8 cellular contexts compared by ENCODE assay signal in the genomic region with DNA sequence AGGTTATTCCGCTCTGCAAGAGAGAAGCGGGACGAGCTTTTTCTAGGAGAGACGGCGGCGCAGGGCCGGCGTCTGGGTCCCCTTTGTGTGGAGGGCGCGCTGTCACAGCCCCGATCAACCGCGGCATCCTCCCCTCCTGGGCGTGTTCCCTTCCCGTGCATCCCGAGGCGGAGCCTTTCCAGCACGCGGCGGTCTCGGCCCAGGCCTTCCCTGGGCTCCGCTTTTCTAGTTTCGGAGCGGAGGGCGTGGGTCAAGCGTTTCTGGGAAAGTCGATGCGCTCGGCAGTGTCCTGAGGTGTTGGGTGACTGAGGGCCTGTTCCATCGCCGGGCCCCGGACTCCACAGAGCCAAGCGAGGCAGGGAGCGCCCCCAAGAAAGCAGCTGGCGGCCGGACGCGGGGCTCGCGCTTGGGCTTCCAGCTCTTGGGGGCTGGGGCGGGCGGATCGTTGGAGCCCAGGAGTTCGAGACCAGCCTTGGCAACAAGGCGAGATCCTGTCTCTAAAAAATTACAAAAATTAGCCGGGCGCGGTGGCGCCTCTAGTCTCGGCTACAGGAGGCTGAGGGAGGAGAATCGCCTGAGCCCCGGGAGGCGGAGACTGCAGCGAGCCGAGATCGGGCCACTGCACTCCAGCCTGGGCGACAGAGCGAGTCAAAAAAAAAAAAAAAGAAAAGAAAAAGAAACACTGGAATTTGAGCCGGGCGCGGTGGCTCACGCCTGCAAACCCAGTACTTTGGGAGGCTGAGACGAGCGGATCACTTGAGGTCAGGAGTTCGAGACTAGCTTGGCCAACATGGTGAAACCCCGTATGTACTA. TPM values are rescaled to one million over a fixed set of nuclear protein-coding genes. Genes with fewer than 3 reads are reported as not detected.
DNase-seq lines count a peak whose midpoint lies in the region; ATAC-seq and TF ChIP-seq lines count a peak whose summit lies in the region.

No MANE protein-coding gene starts in this region.

- peaks cover 5% of the 10 kb centered on the region for H3K9me3 ChIP-seq in CD4-positive, alpha-beta T cell (ENCODE audit: control insufficient read depth, low read length)
- H3K9me3 ChIP-seq in HUES48 (ENCODE audit: control insufficient read depth, insufficient read depth, low read length) (no peaks in the 10 kb centered on the region), iPS-15b (ENCODE audit: control insufficient read depth, insufficient read depth, low read length) (no peaks in the 10 kb centered on the region)

- H3K27ac ChIP-seq in CD4-positive, alpha-beta T cell (ENCODE audit: low read depth, low read length): peak overlapping the region; percentile 46
- H3K27ac ChIP-seq in HUES48 (ENCODE audit: low read depth, low read length): peak overlapping the region; percentile 54

- peak overlapping the region; percentile 89 for H3K27ac Mint-ChIP-seq in CD4-positive, alpha-beta T cell
- peak overlapping the region; percentile 98 for H3K27ac Mint-ChIP-seq in activated naive CD8-positive, alpha-beta T cell

- ATAC-seq in CD4-positive, alpha-beta T cell (ENCODE audit: poor library complexity): no peak
- no peak for ATAC-seq in HG03439 (IDR thresholded peaks at IDR 0.05; ENCODE audit: unreplicated experiment)

- no peaks in the 10 kb centered on the region for H3K9me3 Mint-ChIP-seq in CD4-positive, alpha-beta T cell
- no peaks in the 10 kb centered on the region for H3K9me3 Mint-ChIP-seq in activated naive CD8-positive, alpha-beta T cell (ENCODE audit: low read depth)

- H3K4me1 Mint-ChIP-seq in CD4-positive, alpha-beta T cell (ENCODE audit: low read depth): peaks cover 30% of the 10 kb centered on the region
- peaks cover 29% of the 10 kb centered on the region for H3K4me1 Mint-ChIP-seq in activated naive CD8-positive, alpha-beta T cell (ENCODE audit: low read depth)

- POLR2A ChIA-PET in CD4-positive, alpha-beta T cell (lab: Charles Lee): interaction anchor here (0.7 to 2.5 kb wide), 9 partner anchors 52 to 1547 kb away, joined by 3 to 15 read pairs (median 4); a partner anchor contains a TSS

- H3K4me3 ChIP-seq in HUES48 (ENCODE audit: low read depth, low read length) (peak overlapping the region; percentile 83), iPS-15b (ENCODE audit: low read depth, low read length) (peak overlapping the region; percentile 85)

- peak overlapping the region; percentile 37; the same call in 1 of the 2 replicates for H3K9ac ChIP-seq in HUES48 (ENCODE audit: low read depth, low read length)
- peak overlapping the region; percentile 37 for H3K9ac ChIP-seq in iPS-15b (ENCODE audit: low read depth, low read length)

- H3K36me3 ChIP-seq in HUES48 (ENCODE audit: control insufficient read depth, insufficient read depth, low read length) (peaks cover 14% of the 10 kb centered on the region), iPS-15b (ENCODE audit: control insufficient read depth, insufficient read depth, low read length) (peaks cover 5% of the 10 kb centered on the region)

- peak in 2 of 10 experiments; percentile 8 to 34 for DNase-seq in CD4-positive, alpha-beta T cell
- peak; percentile 19 for DNase-seq in stimulated activated CD4-positive, alpha-beta T cell treated with anti-CD3 and anti-CD28 coated beads, Interleukin-4, amount 100 ng/mL, for 1 hour
- DNase-seq in 8988T: no peak
- DNase-seq in Ammon's horn (ENCODE audit: low spot score): no peak

- peaks cover 22% of the 10 kb centered on the region for H3K36me3 Mint-ChIP-seq in CD4-positive, alpha-beta T cell (ENCODE audit: low read depth)
- peaks cover 7% of the 10 kb centered on the region for H3K36me3 Mint-ChIP-seq in activated naive CD8-positive, alpha-beta T cell

- H3K27me3 Mint-ChIP-seq in CD4-positive, alpha-beta T cell: peaks cover 17% of the 10 kb centered on the region
- H3K27me3 Mint-ChIP-seq in activated naive CD8-positive, alpha-beta T cell: no peaks in the 10 kb centered on the region

- peak overlapping the region; percentile 90 for H3K4me3 Mint-ChIP-seq in CD4-positive, alpha-beta T cell
- H3K4me3 Mint-ChIP-seq in activated naive CD8-positive, alpha-beta T cell: peak overlapping the region; percentile 90

- H3K4me1 ChIP-seq in HUES48 (ENCODE audit: control insufficient read depth, insufficient read depth, low read length) (peaks cover 5% of the 10 kb centered on the region; the same call in 1 of the 2 replicates), iPS-15b (ENCODE audit: control insufficient read depth, insufficient read depth, low read length) (peaks cover 6% of the 10 kb centered on the region)

- H3K27me3 ChIP-seq in CD4-positive, alpha-beta T cell (ENCODE audit: control insufficient read depth, insufficient read depth, low read length): peaks cover 8% of the 10 kb centered on the region
- H3K27me3 ChIP-seq in HUES48 (ENCODE audit: control insufficient read depth, insufficient read depth, low read length): peaks cover 12% of the 10 kb centered on the region
- peaks cover 12% of the 10 kb centered on the region for H3K27me3 ChIP-seq in iPS-15b (ENCODE audit: control insufficient read depth, insufficient read depth, low read length)

- CTCF ChIA-PET in CD4-positive, alpha-beta T cell (lab: Charles Lee): interaction anchor here (2.2 kb wide), 1 partner anchor 95 kb away, joined by 8 read pairs; a partner anchor contains a TSS

- TF ChIP-seq CTCF in CD4-positive, alpha-beta T cell (IDR thresholded peaks at IDR 0.05): no peak

- intact Hi-C loops in CD4-positive, alpha-beta T cell (cut with DNase I, micrococcal nuclease): loop anchor here (1.0 to 5.0 kb wide), 6 partner anchors 78 to 190 kb away; a partner anchor contains a TSS

RNA-seq across cellular contexts. Expression of a gene that starts 0.8 kb away (rescaled TPM):
- total RNA-seq in CD4-positive, alpha-beta T cell: 1 to 10 TPM; 4.3 to 5.6 TPM

RNA-seq across cellular contexts. Expression of a gene that starts 1.1 kb away (rescaled TPM):
- 10 to 100 TPM; 14.1 to 15.2 TPM for total RNA-seq in CD4-positive, alpha-beta T cell
